Comparison of ENCODE assay signal across 19 cellular contexts in genomic region chr7:12601302-12601869, GRCh38. TPM values are rescaled to one million over a fixed set of nuclear protein-coding genes. Genes with fewer than 3 reads are reported as not detected.
DNase-seq lines count a peak whose midpoint lies in the region; ATAC-seq and TF ChIP-seq lines count a peak whose summit lies in the region.
"Had no signal": no experiment of that assay in that cellular context is flagged by ENCODE, and none has a peak within 500 bp of the region (broad histone marks: within the 10 kb centered on the region; RNA-seq: fewer than 3 reads in every experiment).

No MANE protein-coding gene starts in this region.

- H3K79me2 ChIP-seq in PC-3 (ENCODE audit: low read length) = no peaks in the 10 kb centered on the region

- DNase-seq in PC-3 (peak; percentile 14), OCI-M2 (lab: John Stamatoyannopoulos, UW; ENCODE audit: unreplicated experiment) (no peak), SKM-1 treated with dmso at 0.1 percent for 144 hours (lab: John Stamatoyannopoulos, UW; ENCODE audit: unreplicated experiment) (no peak), aorta (no peak), DMS153 treated with DMSO at 0.1 percent for 48 hours (lab: John Stamatoyannopoulos, UW; ENCODE audit: unreplicated experiment) (no peak)
- DNase-seq: dermis blood vessel endothelial cell; GF-D8; GOT3; IMR-90; mucosa of descending colon; NCI-H1105 treated with DMSO at 0.1 percent for 48 hours; psoas muscle; SIG-M5; stimulated activated naive CD8-positive, alpha-beta T cell treated with anti-CD3 and anti-CD28 coated beads, Interleukin-15, Interleukin-2, amounts not matched to agents 100 U/mL and 50 U/mL, for 24 hours had no signal

- ATAC-seq in GM18867 (IDR thresholded peaks at IDR 0.05; ENCODE audit: unreplicated experiment) (peak; percentile 99), GM21515 (IDR thresholded peaks at IDR 0.05; ENCODE audit: unreplicated experiment) (peak; percentile 88), HG03045 (IDR thresholded peaks at IDR 0.05; ENCODE audit: unreplicated experiment) (peak; percentile 95), PC-3 (peak; percentile 92), aorta (ENCODE audit: low FRiP score) (no peak)
- ATAC-seq: mucosa of descending colon; psoas muscle; stimulated activated naive CD8-positive, alpha-beta T cell treated with anti-CD3 and anti-CD28 coated beads, Interleukin-15, Interleukin-2, amounts not matched to agents 100 U/mL and 50 U/mL, for 24 hours; WTC11 had no signal

- intact Hi-C loops in PC-3 (cut with micrococcal nuclease) (no loop called here), aorta (cut with DNase I) (no loop called here)

- BruUV-seq in PC-3 (replicated peaks; lab: Mats Ljungman, UMichigan) = no TSS peak

- H3K9me2 ChIP-seq in PC-3 (replicated peaks; ENCODE audit: low read length) = 0 out of 2 replicates have a peak, but pooled peaks cover 4% of the 10 kb centered on the region

- H3K4me3 ChIP-seq in PC-3 (ENCODE audit: low read length) (no peak overlapping the region), aorta (ENCODE audit: low read length in 2 of 2) (no peak overlapping the region)
- H3K4me3 ChIP-seq: BLaER1 treated with 17β-estradiol and CSF1 and Interleukin-3, amounts not matched to agents 10 nM and 100 nM; mucosa of descending colon; psoas muscle had no signal

- H3K4me1 ChIP-seq in PC-3 (ENCODE audit: insufficient read depth, low read length) (peaks cover 4% of the 10 kb centered on the region; the same call in 1 of the 2 replicates), aorta (ENCODE audit: control insufficient read depth in 1 of 2, insufficient read depth in 2 of 2, low read length in 2 of 2) (no peaks in the 10 kb centered on the region)
- H3K4me1 ChIP-seq: psoas muscle had no signal

- POLR2A ChIA-PET in PC-3 (lab: Charles Lee; ENCODE audit: unreplicated experiment) = no interaction called here

- H2AFZ ChIP-seq in PC-3 (ENCODE audit: low read length) = no peak overlapping the region

- H3K9me3 ChIP-seq in PC-3 (ENCODE audit: low read length) (no peaks in the 10 kb centered on the region), aorta (ENCODE audit: control insufficient read depth, low read length) (no peaks in the 10 kb centered on the region)

- H3K36me3 ChIP-seq in PC-3 (ENCODE audit: low read depth, low read length) = no peaks in the 10 kb centered on the region
- H3K36me3 ChIP-seq in aorta (ENCODE audit: control insufficient read depth in 1 of 2, insufficient read depth in 2 of 2, low read length in 1 of 2) = no peaks in the 10 kb centered on the region
- H3K36me3 ChIP-seq: BLaER1 treated with 17β-estradiol and CSF1 and Interleukin-3, amounts not matched to agents 10 nM and 100 nM had no signal

- H3K27me3 ChIP-seq in PC-3 (ENCODE audit: low read length) = no peaks in the 10 kb centered on the region
- no peaks in the 10 kb centered on the region for H3K27me3 ChIP-seq in aorta (ENCODE audit: control insufficient read depth in 1 of 2, insufficient read depth in 2 of 2, low read length in 1 of 2)
- H3K27me3 ChIP-seq: BLaER1 treated with 17β-estradiol and CSF1 and Interleukin-3, amounts not matched to agents 10 nM and 100 nM had no signal

- H3K27ac ChIP-seq in PC-3 (ENCODE audit: low read length) (no peak overlapping the region), aorta (ENCODE audit: low read depth in 1 of 2, low read length in 2 of 2) (no peak overlapping the region)
- H3K27ac ChIP-seq: BLaER1 treated with 17β-estradiol and CSF1 and Interleukin-3, amounts not matched to agents 10 nM and 100 nM; psoas muscle had no signal

- H3F3A ChIP-seq in PC-3 (ENCODE audit: low read length, unreplicated experiment) = no peaks in the 10 kb centered on the region

- CTCF ChIA-PET in PC-3 (lab: Charles Lee) = no interaction called here

- WGBS in aorta, 2 donors = 70 to 77% methylated on average over 1 of the region's 1 CpG

- no peak overlapping the region for H3K4me2 ChIP-seq in PC-3 (ENCODE audit: low read length)

- no peaks in the 10 kb centered on the region for H4K20me1 ChIP-seq in PC-3 (ENCODE audit: low read length)
- H4K20me1 ChIP-seq: BLaER1 treated with 17β-estradiol and CSF1 and Interleukin-3, amounts not matched to agents 10 nM and 100 nM had no signal

- no peak overlapping the region for H3K9ac ChIP-seq in PC-3 (ENCODE audit: low read length)
- H3K9ac ChIP-seq: BLaER1 treated with 17β-estradiol and CSF1 and Interleukin-3, amounts not matched to agents 10 nM and 100 nM had no signal

- no peak for TF ChIP-seq CTCF in PC-3 (conservative IDR thresholded peaks at IDR 0.05; ENCODE audit: low read depth, low read length)

RNA-seq across cellular contexts. Expression of gene SCIN, which starts 30.9 kb away (rescaled TPM):
- 0.91 and 1.6 TPM in 2 replicates for total RNA-seq in PC-3 (2014; rRNA removed)
- 1 to 10 TPM; 1.7 to 4.2 TPM for total RNA-seq in aorta
- 1 to 10 TPM in 1 of 2 donors, under 1 TPM in 1; 0.23 to 9.1 TPM for polyA plus RNA-seq in aorta
